19 cellular contexts compared by ENCODE assay signal in genomic region chr4:92012899-92013867, GRCh38.
DNase-seq lines count a peak whose midpoint lies in the region; ATAC-seq, FAIRE-seq and TF ChIP-seq lines count a peak whose summit lies in the region.
"Had no signal": no experiment of that assay in that cellular context is flagged by ENCODE, and none has a peak within 500 bp of the region (broad histone marks: within the 10 kb centered on the region; RNA-seq: fewer than 3 reads in every experiment).

No MANE protein-coding gene starts in this region.

- peak; percentile 7 for DNase-seq in activated naive CD4-positive, alpha-beta T cell treated with anti-CD3 and anti-CD28 coated beads for 36 hours
- DNase-seq in activated naive CD4-positive, alpha-beta T cell treated with Interleukin-2 at 50 U/mL for 16 hours: no peak
- no peak for DNase-seq in upper lobe of right lung
- DNase-seq in cerebellar cortex (ENCODE audit: low spot score): no peak
- no peak for DNase-seq in head of caudate nucleus
- DNase-seq in AG20443 (ENCODE audit: low spot score): no peak
- DNase-seq: activated CD8-positive, alpha-beta memory T cell treated with anti-CD3 and anti-CD28 coated beads, Interleukin-2, amount 10 ng/mL, durations not matched to agents 7 days and 5 days; activated gamma-delta T cell treated with Interleukin-2 at 50 U/mL for 16 hours; effector CD4-positive, alpha-beta T cell; foreskin fibroblast; MM.1S; NCI-H2081; NCI-H526; psoas muscle; T-cell had no signal

- H3K4me3 ChIP-seq in liver (ENCODE audit: low read depth in 1 of 3, low read length in 3 of 3) (no peak overlapping the region), upper lobe of right lung (no peak overlapping the region)
- H3K4me3 ChIP-seq: psoas muscle had no signal

- WGBS in liver: 19% methylated on average over 16 of the region's 16 CpGs

- peaks cover 6% of the 10 kb centered on the region for H3K9me3 Mint-ChIP-seq in activated naive CD4-positive, alpha-beta T cell treated with anti-CD3 and anti-CD28 coated beads for 36 hours

- no peak overlapping the region for H3K27ac Mint-ChIP-seq in activated naive CD4-positive, alpha-beta T cell treated with anti-CD3 and anti-CD28 coated beads for 36 hours
- H3K27ac Mint-ChIP-seq: activated CD8-positive, alpha-beta memory T cell treated with anti-CD3 and anti-CD28 coated beads, Interleukin-2, amount 10 ng/mL, durations not matched to agents 7 days and 5 days; T-cell had no signal

- H3K4me3 Mint-ChIP-seq in activated naive CD4-positive, alpha-beta T cell treated with anti-CD3 and anti-CD28 coated beads for 36 hours: no peak overlapping the region
- H3K4me3 Mint-ChIP-seq: activated CD8-positive, alpha-beta memory T cell treated with anti-CD3 and anti-CD28 coated beads, Interleukin-2, amount 10 ng/mL, durations not matched to agents 7 days and 5 days; T-cell had no signal

- intact Hi-C loops in activated naive CD4-positive, alpha-beta T cell treated with anti-CD3 and anti-CD28 coated beads for 36 hours (cut with micrococcal nuclease): no loop called here
- intact Hi-C loops in upper lobe of right lung (cut with DNase I): no loop called here
- intact Hi-C loops in head of caudate nucleus (cut with DNase I): no loop called here

- H3K9ac ChIP-seq in liver (ENCODE audit: low read depth in 1 of 2, low read length in 2 of 2): no peak overlapping the region

- H3K9me3 ChIP-seq in liver (ENCODE audit: control insufficient read depth in 4 of 4, low read length in 3 of 4) (no peaks in the 10 kb centered on the region), upper lobe of right lung (no peaks in the 10 kb centered on the region)
- H3K9me3 ChIP-seq: psoas muscle had no signal

- TF ChIP-seq CTCF in liver (IDR thresholded peaks at IDR 0.05; ENCODE audit: low read depth, low read length, missing input control) (peak; percentile 9), upper lobe of right lung (IDR thresholded peaks at IDR 0.05) (peak; percentile 37)

- H3K36me3 ChIP-seq in liver (ENCODE audit: control insufficient read depth in 4 of 4, insufficient read depth in 3 of 4, low read depth in 1 of 4, low read length in 3 of 4) (no peaks in the 10 kb centered on the region), upper lobe of right lung (no peaks in the 10 kb centered on the region)

- H3K4me1 ChIP-seq in liver (ENCODE audit: control insufficient read depth in 4 of 4, insufficient read depth in 4 of 4, low read length in 3 of 4) (peaks cover 0 to 5% (median 0%) of the 10 kb centered on the region in 4 donors), upper lobe of right lung (no peaks in the 10 kb centered on the region)
- H3K4me1 ChIP-seq: psoas muscle had no signal

- no peaks in the 10 kb centered on the region for H3K27me3 Mint-ChIP-seq in activated naive CD4-positive, alpha-beta T cell treated with anti-CD3 and anti-CD28 coated beads for 36 hours (ENCODE audit: low read depth)
- H3K27me3 Mint-ChIP-seq: activated CD8-positive, alpha-beta memory T cell treated with anti-CD3 and anti-CD28 coated beads, Interleukin-2, amount 10 ng/mL, durations not matched to agents 7 days and 5 days; T-cell had no signal

- peak; percentile 6 to 22 for TF ChIP-seq RAD21 in liver (IDR thresholded peaks at IDR 0.05)

- H3K36me3 Mint-ChIP-seq in activated naive CD4-positive, alpha-beta T cell treated with anti-CD3 and anti-CD28 coated beads for 36 hours (ENCODE audit: low read depth): no peaks in the 10 kb centered on the region
- H3K36me3 Mint-ChIP-seq: activated CD8-positive, alpha-beta memory T cell treated with anti-CD3 and anti-CD28 coated beads, Interleukin-2, amount 10 ng/mL, durations not matched to agents 7 days and 5 days; T-cell had no signal

- H3K27ac ChIP-seq in liver (ENCODE audit: low read depth in 1 of 2, low read length in 2 of 2): no peak overlapping the region
- H3K27ac ChIP-seq in upper lobe of right lung: no peak overlapping the region
- H3K27ac ChIP-seq: psoas muscle had no signal

- no peaks in the 10 kb centered on the region for H3K27me3 ChIP-seq in liver (ENCODE audit: control insufficient read depth in 4 of 4, insufficient read depth in 4 of 4, low read length in 3 of 4)
- no peaks in the 10 kb centered on the region for H3K27me3 ChIP-seq in upper lobe of right lung

- ATAC-seq in upper lobe of right lung: peak; percentile 75
- ATAC-seq: activated CD8-positive, alpha-beta memory T cell treated with anti-CD3 and anti-CD28 coated beads, Interleukin-2, amount 10 ng/mL, durations not matched to agents 7 days and 5 days; psoas muscle; T-cell had no signal

- H3K4me1 Mint-ChIP-seq in activated naive CD4-positive, alpha-beta T cell treated with anti-CD3 and anti-CD28 coated beads for 36 hours (ENCODE audit: low read depth): no peaks in the 10 kb centered on the region
- H3K4me1 Mint-ChIP-seq: activated CD8-positive, alpha-beta memory T cell treated with anti-CD3 and anti-CD28 coated beads, Interleukin-2, amount 10 ng/mL, durations not matched to agents 7 days and 5 days; T-cell had no signal

- CTCF ChIA-PET in activated naive CD4-positive, alpha-beta T cell treated with anti-CD3 and anti-CD28 coated beads for 36 hours (lab: Charles Lee): no interaction called here

- peak; percentile 76 for FAIRE-seq in colon (lab: Jason Lieb, UNC)
- FAIRE-seq: G401.6, islet of Langerhans had no signal

TF ChIP-seq in liver, 16 proteins besides CTCF, POLR2A, EP300 and RAD21:
- TF ChIP-seq RXRA (IDR thresholded peaks at IDR 0.05) (peak in 1 of 2 donors; percentile 37), TAF1 (conservative IDR thresholded peaks at IDR 0.05) (no peak), GABPA (IDR thresholded peaks at IDR 0.05 in 1 of 2, conservative IDR thresholded peaks at IDR 0.05 in 1 of 2) (no peak), NR2F2 (IDR thresholded peaks at IDR 0.05) (no peak), HNF4G (IDR thresholded peaks at IDR 0.05) (peak; percentile 18), ZBTB33 (IDR thresholded peaks at IDR 0.05) (no peak), MAX (IDR thresholded peaks at IDR 0.05) (no peak), YY1 (IDR thresholded peaks at IDR 0.05) (no peak), ATF3 (IDR thresholded peaks at IDR 0.05) (no peak), SP1 (IDR thresholded peaks at IDR 0.05) (peak; percentile 51), FOXA2 (IDR thresholded peaks at IDR 0.05) (peak; percentile 38), FOXA1 (IDR thresholded peaks at IDR 0.05) (no peak), REST (IDR thresholded peaks at IDR 0.05) (no peak), HNF4A (conservative IDR thresholded peaks at IDR 0.05) (peak; percentile 66 to 77), JUND (IDR thresholded peaks at IDR 0.05) (no peak), EGR1 (IDR thresholded peaks at IDR 0.05; ENCODE audit: low read depth in 2 of 2) (no peak)
